ENCODE assay signal across 8 cellular contexts in genomic region chr18:48931680-48932461, GRCh38. TPM values are rescaled to one million over a fixed set of nuclear protein-coding genes. Genes with fewer than 3 reads are reported as not detected.
DNase-seq lines count a peak whose midpoint lies in the region; TF ChIP-seq lines count a peak whose summit lies in the region.

No MANE protein-coding gene starts in this region.

- H3K27me3 Mint-ChIP-seq in activated CD4-positive, alpha-beta T cell treated with anti-CD3 and anti-CD28 coated beads, Interleukin-2, amount 10 ng/mL, durations not matched to agents 24 days and 14 days, result no peaks in the 10 kb centered on the region

- 23 to 32% methylated on average over 11 of the region's 11 CpGs for WGBS in GM23248 (ENCODE audit: low coverage in 1 of 2, low lambda C conversion rate in 2 of 2, missing lambda C conversion rate in 2 of 2), 2 experiments

- peaks cover 39% of the 10 kb centered on the region for H3K4me1 ChIP-seq in BE2C
- peaks cover 86% of the 10 kb centered on the region for H3K4me1 ChIP-seq in GM23248 (ENCODE audit: insufficient read depth)
- H3K4me1 ChIP-seq in right atrium auricular region, result peaks cover 0 to 100% of the 10 kb centered on the region in 2 donors

- H3K27me3 ChIP-seq in BE2C, result no peaks in the 10 kb centered on the region
- no peaks in the 10 kb centered on the region for H3K27me3 ChIP-seq in GM23248 (replicated peaks; ENCODE audit: insufficient read depth)
- no peaks in the 10 kb centered on the region for H3K27me3 ChIP-seq in right atrium auricular region

- intact Hi-C loops in activated CD4-positive, alpha-beta T cell treated with anti-CD3 and anti-CD28 coated beads, Interleukin-2, amount 10 ng/mL, durations not matched to agents 24 days and 14 days (cut with micrococcal nuclease), result loop anchor here (1.0 to 2.0 kb wide), 3 partner anchors 16 to 97 kb away; no protein-coding TSS in a partner anchor

- H3K4me3 ChIP-seq in BE2C (ENCODE audit: low read depth, low read length), result peak overlapping the region; percentile 29
- peak overlapping the region; percentile 50 for H3K4me3 ChIP-seq in GM23248
- H3K4me3 ChIP-seq in right atrium auricular region, result no peak overlapping the region

- H4K20me1 ChIP-seq in GM23248 (ENCODE audit: insufficient read depth), result no peaks in the 10 kb centered on the region

- DNase-seq in BE2C (peak; percentile 40), GM23248 (peak; percentile 68), right atrium auricular region (ENCODE audit: low spot score) (no peak), substantia nigra (lab: John Stamatoyannopoulos, UW) (peak in 1 of 49 donors; percentile 17), COLO829 (ENCODE audit: low spot score) (no peak), NCI-H128 (lab: John Stamatoyannopoulos, UW; ENCODE audit: unreplicated experiment) (no peak), NCI-H69 (lab: John Stamatoyannopoulos, UW) (no peak)
- DNase-seq in activated CD4-positive, alpha-beta T cell treated with anti-CD3 and anti-CD28 coated beads, Interleukin-2, amount 10 ng/mL, durations not matched to agents 24 days and 14 days, result peak; percentile 80

- peak overlapping the region; percentile 77 for H3K9ac ChIP-seq in GM23248

- in situ Hi-C loops in GM23248 (cut with MboI), result loop anchor here (25.0 kb wide), 1 partner anchor 195 kb away; no protein-coding TSS in a partner anchor

- peak overlapping the region; percentile 98 for H3K27ac Mint-ChIP-seq in activated CD4-positive, alpha-beta T cell treated with anti-CD3 and anti-CD28 coated beads, Interleukin-2, amount 10 ng/mL, durations not matched to agents 24 days and 14 days

- no peaks in the 10 kb centered on the region for H3K9me3 Mint-ChIP-seq in activated CD4-positive, alpha-beta T cell treated with anti-CD3 and anti-CD28 coated beads, Interleukin-2, amount 10 ng/mL, durations not matched to agents 24 days and 14 days

- peaks cover 76% of the 10 kb centered on the region for H3F3A ChIP-seq in GM23248 (ENCODE audit: insufficient read depth)

- no peaks in the 10 kb centered on the region for H3K9me2 ChIP-seq in GM23248 (ENCODE audit: insufficient read depth)

- H3K4me3 Mint-ChIP-seq in activated CD4-positive, alpha-beta T cell treated with anti-CD3 and anti-CD28 coated beads, Interleukin-2, amount 10 ng/mL, durations not matched to agents 24 days and 14 days, result peak overlapping the region; percentile 84

- no peaks in the 10 kb centered on the region for H3K9me3 ChIP-seq in BE2C
- H3K9me3 ChIP-seq in GM23248 (ENCODE audit: low read depth), result no peaks in the 10 kb centered on the region
- no peaks in the 10 kb centered on the region for H3K9me3 ChIP-seq in right atrium auricular region

- peaks cover 31% of the 10 kb centered on the region for H3K36me3 Mint-ChIP-seq in activated CD4-positive, alpha-beta T cell treated with anti-CD3 and anti-CD28 coated beads, Interleukin-2, amount 10 ng/mL, durations not matched to agents 24 days and 14 days (ENCODE audit: low read depth)

- peak overlapping the region; percentile 59 for H3K4me2 ChIP-seq in GM23248 (ENCODE audit: unreplicated experiment)

- H3K36me3 ChIP-seq in BE2C, result peaks cover 9% of the 10 kb centered on the region; the same call in 1 of the 2 replicates
- H3K36me3 ChIP-seq in GM23248 (ENCODE audit: low read depth), result peaks cover 4% of the 10 kb centered on the region; the same call in 1 of the 2 replicates
- H3K36me3 ChIP-seq in right atrium auricular region, result no peaks in the 10 kb centered on the region

- H3K79me2 ChIP-seq in GM23248 (ENCODE audit: insufficient read depth), result peaks cover 100% of the 10 kb centered on the region

- peaks cover 87% of the 10 kb centered on the region for H3K4me1 Mint-ChIP-seq in activated CD4-positive, alpha-beta T cell treated with anti-CD3 and anti-CD28 coated beads, Interleukin-2, amount 10 ng/mL, durations not matched to agents 24 days and 14 days

- TF ChIP-seq CTCF in BE2C (IDR thresholded peaks at IDR 0.05; ENCODE audit: low read depth, low read length), result no peak
- no peak for TF ChIP-seq CTCF in right atrium auricular region (IDR thresholded peaks at IDR 0.05)

- H2AFZ ChIP-seq in GM23248, result no peak overlapping the region

- peak overlapping the region; percentile 87 for H3K27ac ChIP-seq in GM23248
- peak overlapping the region; percentile 90 to 98 for H3K27ac ChIP-seq in right atrium auricular region
- H3K27ac ChIP-seq in substantia nigra (ENCODE audit: low read depth, low read length, poor library complexity, severe bottlenecking), result peak overlapping the region; percentile 96

RNA-seq across cellular contexts. Expression of gene SMAD7, which starts 18.9 kb away (rescaled TPM):
- 13.7 TPM for polyA plus RNA-seq in BE2C (2012; ENCODE audit: insufficient read depth, insufficient read length, low read depth)
- 43.6 and 51.7 TPM in 2 replicates for total RNA-seq in GM23248 (2014; rRNA removed; shearing (Covaris generic))
- polyA plus RNA-seq in GM23248 (2016; fragmentation: Nextera tagmentation; extraction: Ambion mirVana), result 6.8 and 8.4 TPM in 2 replicates
- 21.8 and 22.4 TPM in 2 replicates for total RNA-seq in activated CD4-positive, alpha-beta T cell treated with anti-CD3 and anti-CD28 coated beads, Interleukin-2, amount 10 ng/mL, durations not matched to agents 24 days and 14 days
- total RNA-seq in right atrium auricular region, result 10 to 100 TPM; 55.1 to 98.1 TPM

Comparison
In these comparisons a context has a peak if more than half of its experiments do, and no peak if none do; other contexts are left out.
1. DNase-seq: peak in BE2C (single experiment), GM23248 (single experiment) and activated CD4-positive, alpha-beta T cell treated with anti-CD3 and anti-CD28 coated beads, Interleukin-2, amount 10 ng/mL, durations not matched to agents 24 days and 14 days (single experiment); none in right atrium auricular region (single experiment), COLO829 (single experiment), NCI-H128 (single experiment) and NCI-H69 (single experiment).
2. H3K4me3 ChIP-seq: peak in BE2C (single experiment) and GM23248 (single experiment); none in right atrium auricular region (0 of 2).
3. Peak in every context shown above with its lines, with median percentiles within 50 percentile points of each other: H3K27ac ChIP-seq.